Comparison of ENCODE assay signal across 1 cellular context in genomic region chr1:184975208-184975875, GRCh38.
A peak's percentile ranks its signal among the peaks of the same experiment; 100 is the strongest.
TF ChIP-seq lines count a peak whose summit lies in the region.

No MANE protein-coding gene starts in this region.

TF ChIP-seq in K562, 482 proteins besides CTCF, POLR2A, EP300 and RAD21 (continued from another document and continues in another):
- TF ChIP-seq ZBTB1 (CRISPR knock-in tag; IDR thresholded peaks at IDR 0.05; ENCODE audit: borderline replicate concordance, low read depth) (no peak), ZNF75A (CRISPR knock-in tag; IDR thresholded peaks at IDR 0.05) (peak; percentile 48; the same call in 1 of the 2 replicates), SMC3 (conservative IDR thresholded peaks at IDR 0.05; ENCODE audit: insufficient read depth, low read depth, low read length) (no peak), HDAC8 (tag; IDR thresholded peaks at IDR 0.05) (no peak), STAT5B (CRISPR knock-in tag; IDR thresholded peaks at IDR 0.05) (no peak), ZBTB26 (CRISPR knock-in tag; IDR thresholded peaks at IDR 0.05) (no peak), PHTF2 (CRISPR knock-in tag; IDR thresholded peaks at IDR 0.05) (no peak), SIRT6 (IDR thresholded peaks at IDR 0.05; ENCODE audit: low read depth, low read length) (no peak), MEIS2 (IDR thresholded peaks at IDR 0.05; ENCODE audit: partially characterized antibody) (peak; percentile 18), MTF1 (CRISPR knock-in tag; IDR thresholded peaks at IDR 0.05; ENCODE audit: borderline replicate concordance) (no peak), KDM2B (CRISPR knock-in tag; IDR thresholded peaks at IDR 0.05) (no peak), HINFP (tag; conservative IDR thresholded peaks at IDR 0.05; ENCODE audit: low read depth) (no peak), ZNF274 (IDR thresholded peaks at IDR 0.05; ENCODE audit: borderline replicate concordance, low read depth, low read length) (no peak), ZC3H8 (IDR thresholded peaks at IDR 0.05) (no peak), TBL1XR1 (IDR thresholded peaks at IDR 0.05; ENCODE audit: low read length in 2 of 2) (no peak), PHB (CRISPR knock-in tag; IDR thresholded peaks at IDR 0.05) (no peak), TAF1 (IDR thresholded peaks at IDR 0.05; ENCODE audit: control insufficient read depth, extremely low read depth, insufficient read depth, low read length, severe bottlenecking) (no peak), U2AF1 (optimal IDR thresholded peaks at IDR 0.05; ENCODE audit: low read depth, low read length) (no peak), HMG20A (CRISPR knock-in tag; conservative IDR thresholded peaks at IDR 0.05) (no peak), TSC22D4 (tag; IDR thresholded peaks at IDR 0.05) (no peak), MLX (CRISPR knock-in tag; conservative IDR thresholded peaks at IDR 0.05) (no peak), CBFA2T2 (conservative IDR thresholded peaks at IDR 0.05) (no peak), CBFA2T3 (IDR thresholded peaks at IDR 0.05) (no peak), SUPT5H (IDR thresholded peaks at IDR 0.05) (no peak), ZNF124 (CRISPR knock-in tag; IDR thresholded peaks at IDR 0.05) (no peak), RFX7 (CRISPR knock-in tag; IDR thresholded peaks at IDR 0.05) (no peak), FOXJ3 (CRISPR knock-in tag; IDR thresholded peaks at IDR 0.05) (no peak), ZKSCAN1 (IDR thresholded peaks at IDR 0.05; ENCODE audit: low read depth, low read length) (no peak), HLTF (IDR thresholded peaks at IDR 0.05) (0 out of 2 replicates have a peak, but pooled peaks have one; percentile 21), ZFPM2 (CRISPR knock-in tag; IDR thresholded peaks at IDR 0.05) (no peak), FOXA3 (CRISPR knock-in tag; conservative IDR thresholded peaks at IDR 0.05 in 1 of 2, IDR thresholded peaks at IDR 0.05 in 1 of 2) (peak; percentile 48 to 82; a peak in 2 of 4 replicates), DPF2 (IDR thresholded peaks at IDR 0.05) (no peak; the same call in 1 of the 2 replicates), PRPF4 (IDR thresholded peaks at IDR 0.05; ENCODE audit: insufficient read depth, low read depth, low read length, poor library complexity, severe bottlenecking) (no peak), CREB3L1 (IDR thresholded peaks at IDR 0.05; ENCODE audit: borderline replicate concordance, low read depth) (no peak), ESRRA (IDR thresholded peaks at IDR 0.05; ENCODE audit: borderline replicate concordance, low read depth) (peak; percentile 63; the same call in 1 of the 2 replicates), CREB1 (IDR thresholded peaks at IDR 0.05) (no peak), CREB1 (CRISPR knock-in tag; IDR thresholded peaks at IDR 0.05) (0 out of 2 replicates have a peak, but pooled peaks have one; percentile 19), TAF9B (IDR thresholded peaks at IDR 0.05; ENCODE audit: partially characterized antibody) (no peak), MECOM (CRISPR knock-in tag; IDR thresholded peaks at IDR 0.05) (no peak), HBP1 (CRISPR knock-in tag; IDR thresholded peaks at IDR 0.05) (no peak)
- TF ChIP-seq, protein P1, sequence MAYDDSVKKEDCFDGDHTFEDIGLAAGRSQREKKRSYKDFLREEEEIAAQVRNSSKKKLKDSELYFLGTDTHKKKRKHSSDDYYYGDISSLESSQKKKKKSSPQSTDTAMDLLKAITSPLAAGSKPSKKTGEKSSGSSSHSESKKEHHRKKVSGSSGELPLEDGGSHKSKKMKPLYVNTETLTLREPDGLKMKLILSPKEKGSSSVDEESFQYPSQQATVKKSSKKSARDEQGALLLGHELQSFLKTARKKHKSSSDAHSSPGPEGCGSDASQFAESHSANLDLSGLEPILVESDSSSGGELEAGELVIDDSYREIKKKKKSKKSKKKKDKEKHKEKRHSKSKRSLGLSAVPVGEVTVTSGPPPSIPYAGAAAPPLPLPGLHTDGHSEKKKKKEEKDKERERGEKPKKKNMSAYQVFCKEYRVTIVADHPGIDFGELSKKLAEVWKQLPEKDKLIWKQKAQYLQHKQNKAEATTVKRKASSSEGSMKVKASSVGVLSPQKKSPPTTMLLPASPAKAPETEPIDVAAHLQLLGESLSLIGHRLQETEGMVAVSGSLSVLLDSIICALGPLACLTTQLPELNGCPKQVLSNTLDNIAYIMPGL (CRISPR knock-in tag; IDR thresholded peaks at IDR 0.05), result no peak
- TF ChIP-seq, protein P2, sequence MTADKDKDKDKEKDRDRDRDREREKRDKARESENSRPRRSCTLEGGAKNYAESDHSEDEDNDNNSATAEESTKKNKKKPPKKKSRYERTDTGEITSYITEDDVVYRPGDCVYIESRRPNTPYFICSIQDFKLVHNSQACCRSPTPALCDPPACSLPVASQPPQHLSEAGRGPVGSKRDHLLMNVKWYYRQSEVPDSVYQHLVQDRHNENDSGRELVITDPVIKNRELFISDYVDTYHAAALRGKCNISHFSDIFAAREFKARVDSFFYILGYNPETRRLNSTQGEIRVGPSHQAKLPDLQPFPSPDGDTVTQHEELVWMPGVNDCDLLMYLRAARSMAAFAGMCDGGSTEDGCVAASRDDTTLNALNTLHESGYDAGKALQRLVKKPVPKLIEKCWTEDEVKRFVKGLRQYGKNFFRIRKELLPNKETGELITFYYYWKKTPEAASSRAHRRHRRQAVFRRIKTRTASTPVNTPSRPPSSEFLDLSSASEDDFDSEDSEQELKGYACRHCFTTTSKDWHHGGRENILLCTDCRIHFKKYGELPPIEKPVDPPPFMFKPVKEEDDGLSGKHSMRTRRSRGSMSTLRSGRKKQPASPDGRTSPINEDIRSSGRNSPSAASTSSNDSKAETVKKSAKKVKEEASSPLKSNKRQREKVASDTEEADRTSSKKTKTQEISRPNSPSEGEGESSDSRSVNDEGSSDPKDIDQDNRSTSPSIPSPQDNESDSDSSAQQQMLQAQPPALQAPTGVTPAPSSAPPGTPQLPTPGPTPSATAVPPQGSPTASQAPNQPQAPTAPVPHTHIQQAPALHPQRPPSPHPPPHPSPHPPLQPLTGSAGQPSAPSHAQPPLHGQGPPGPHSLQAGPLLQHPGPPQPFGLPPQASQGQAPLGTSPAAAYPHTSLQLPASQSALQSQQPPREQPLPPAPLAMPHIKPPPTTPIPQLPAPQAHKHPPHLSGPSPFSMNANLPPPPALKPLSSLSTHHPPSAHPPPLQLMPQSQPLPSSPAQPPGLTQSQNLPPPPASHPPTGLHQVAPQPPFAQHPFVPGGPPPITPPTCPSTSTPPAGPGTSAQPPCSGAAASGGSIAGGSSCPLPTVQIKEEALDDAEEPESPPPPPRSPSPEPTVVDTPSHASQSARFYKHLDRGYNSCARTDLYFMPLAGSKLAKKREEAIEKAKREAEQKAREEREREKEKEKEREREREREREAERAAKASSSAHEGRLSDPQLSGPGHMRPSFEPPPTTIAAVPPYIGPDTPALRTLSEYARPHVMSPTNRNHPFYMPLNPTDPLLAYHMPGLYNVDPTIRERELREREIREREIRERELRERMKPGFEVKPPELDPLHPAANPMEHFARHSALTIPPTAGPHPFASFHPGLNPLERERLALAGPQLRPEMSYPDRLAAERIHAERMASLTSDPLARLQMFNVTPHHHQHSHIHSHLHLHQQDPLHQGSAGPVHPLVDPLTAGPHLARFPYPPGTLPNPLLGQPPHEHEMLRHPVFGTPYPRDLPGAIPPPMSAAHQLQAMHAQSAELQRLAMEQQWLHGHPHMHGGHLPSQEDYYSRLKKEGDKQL (CRISPR knock-in tag; IDR thresholded peaks at IDR 0.05; ENCODE audit: borderline replicate concordance), result no peak
- TF ChIP-seq, protein P3, sequence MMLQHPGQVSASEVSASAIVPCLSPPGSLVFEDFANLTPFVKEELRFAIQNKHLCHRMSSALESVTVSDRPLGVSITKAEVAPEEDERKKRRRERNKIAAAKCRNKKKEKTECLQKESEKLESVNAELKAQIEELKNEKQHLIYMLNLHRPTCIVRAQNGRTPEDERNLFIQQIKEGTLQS (IDR thresholded peaks at IDR 0.05), result no peak
- TF ChIP-seq, protein P3 (CRISPR knock-in tag; conservative IDR thresholded peaks at IDR 0.05), result no peak
- TF ChIP-seq, protein P4, sequence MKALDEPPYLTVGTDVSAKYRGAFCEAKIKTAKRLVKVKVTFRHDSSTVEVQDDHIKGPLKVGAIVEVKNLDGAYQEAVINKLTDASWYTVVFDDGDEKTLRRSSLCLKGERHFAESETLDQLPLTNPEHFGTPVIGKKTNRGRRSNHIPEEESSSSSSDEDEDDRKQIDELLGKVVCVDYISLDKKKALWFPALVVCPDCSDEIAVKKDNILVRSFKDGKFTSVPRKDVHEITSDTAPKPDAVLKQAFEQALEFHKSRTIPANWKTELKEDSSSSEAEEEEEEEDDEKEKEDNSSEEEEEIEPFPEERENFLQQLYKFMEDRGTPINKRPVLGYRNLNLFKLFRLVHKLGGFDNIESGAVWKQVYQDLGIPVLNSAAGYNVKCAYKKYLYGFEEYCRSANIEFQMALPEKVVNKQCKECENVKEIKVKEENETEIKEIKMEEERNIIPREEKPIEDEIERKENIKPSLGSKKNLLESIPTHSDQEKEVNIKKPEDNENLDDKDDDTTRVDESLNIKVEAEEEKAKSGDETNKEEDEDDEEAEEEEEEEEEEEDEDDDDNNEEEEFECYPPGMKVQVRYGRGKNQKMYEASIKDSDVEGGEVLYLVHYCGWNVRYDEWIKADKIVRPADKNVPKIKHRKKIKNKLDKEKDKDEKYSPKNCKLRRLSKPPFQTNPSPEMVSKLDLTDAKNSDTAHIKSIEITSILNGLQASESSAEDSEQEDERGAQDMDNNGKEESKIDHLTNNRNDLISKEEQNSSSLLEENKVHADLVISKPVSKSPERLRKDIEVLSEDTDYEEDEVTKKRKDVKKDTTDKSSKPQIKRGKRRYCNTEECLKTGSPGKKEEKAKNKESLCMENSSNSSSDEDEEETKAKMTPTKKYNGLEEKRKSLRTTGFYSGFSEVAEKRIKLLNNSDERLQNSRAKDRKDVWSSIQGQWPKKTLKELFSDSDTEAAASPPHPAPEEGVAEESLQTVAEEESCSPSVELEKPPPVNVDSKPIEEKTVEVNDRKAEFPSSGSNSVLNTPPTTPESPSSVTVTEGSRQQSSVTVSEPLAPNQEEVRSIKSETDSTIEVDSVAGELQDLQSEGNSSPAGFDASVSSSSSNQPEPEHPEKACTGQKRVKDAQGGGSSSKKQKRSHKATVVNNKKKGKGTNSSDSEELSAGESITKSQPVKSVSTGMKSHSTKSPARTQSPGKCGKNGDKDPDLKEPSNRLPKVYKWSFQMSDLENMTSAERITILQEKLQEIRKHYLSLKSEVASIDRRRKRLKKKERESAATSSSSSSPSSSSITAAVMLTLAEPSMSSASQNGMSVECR (CRISPR knock-in tag; IDR thresholded peaks at IDR 0.05), result no peak
- TF ChIP-seq, protein P5, sequence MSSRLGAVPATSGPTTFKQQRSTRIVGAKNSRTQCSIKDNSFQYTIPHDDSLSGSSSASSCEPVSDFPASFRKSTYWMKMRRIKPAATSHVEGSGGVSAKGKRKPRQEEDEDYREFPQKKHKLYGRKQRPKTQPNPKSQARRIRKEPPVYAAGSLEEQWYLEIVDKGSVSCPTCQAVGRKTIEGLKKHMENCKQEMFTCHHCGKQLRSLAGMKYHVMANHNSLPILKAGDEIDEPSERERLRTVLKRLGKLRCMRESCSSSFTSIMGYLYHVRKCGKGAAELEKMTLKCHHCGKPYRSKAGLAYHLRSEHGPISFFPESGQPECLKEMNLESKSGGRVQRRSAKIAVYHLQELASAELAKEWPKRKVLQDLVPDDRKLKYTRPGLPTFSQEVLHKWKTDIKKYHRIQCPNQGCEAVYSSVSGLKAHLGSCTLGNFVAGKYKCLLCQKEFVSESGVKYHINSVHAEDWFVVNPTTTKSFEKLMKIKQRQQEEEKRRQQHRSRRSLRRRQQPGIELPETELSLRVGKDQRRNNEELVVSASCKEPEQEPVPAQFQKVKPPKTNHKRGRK (tag; IDR thresholded peaks at IDR 0.05), result no peak
